In genomic region chr10:49253340-49253739, GRCh38 we compare ENCODE assay signal across 17 cellular contexts. TPM values are rescaled to one million over a fixed set of nuclear protein-coding genes. Genes with fewer than 3 reads are reported as not detected.
DNase-seq lines count a peak whose midpoint lies in the region; ATAC-seq, FAIRE-seq and TF ChIP-seq lines count a peak whose summit lies in the region.
"Had no signal": no experiment of that assay in that cellular context is flagged by ENCODE, and none has a peak within 500 bp of the region (broad histone marks: within the 10 kb centered on the region; RNA-seq: fewer than 3 reads in every experiment).

No MANE protein-coding gene starts in this region.

- H3K27me3 Mint-ChIP-seq in activated CD8-positive, alpha-beta T cell treated with anti-CD3 and anti-CD28 coated beads, Interleukin-2, amount 10 ng/mL, durations not matched to agents 7 days and 5 days (ENCODE audit: low read depth), result peaks cover 6% of the 10 kb centered on the region
- no peaks in the 10 kb centered on the region for H3K27me3 Mint-ChIP-seq in natural killer cell treated with Interleukin-12 subunit alpha and Interleukin-12 subunit beta and Interleukin-15 and Interleukin-18, amount 100 ng/mL, for 72 hours

- POLR2A ChIA-PET in IMR-90 (lab: Charles Lee; ENCODE audit: unreplicated experiment), result no interaction called here
- POLR2A ChIA-PET in activated CD8-positive, alpha-beta T cell treated with anti-CD3 and anti-CD28 coated beads, Interleukin-2, amount 10 ng/mL, durations not matched to agents 7 days and 5 days (lab: Charles Lee), result no interaction called here

- no peak overlapping the region for H3K4me3 Mint-ChIP-seq in activated CD8-positive, alpha-beta T cell treated with anti-CD3 and anti-CD28 coated beads, Interleukin-2, amount 10 ng/mL, durations not matched to agents 7 days and 5 days
- no peak overlapping the region for H3K4me3 Mint-ChIP-seq in natural killer cell treated with Interleukin-12 subunit alpha and Interleukin-12 subunit beta and Interleukin-15 and Interleukin-18, amount 100 ng/mL, for 72 hours

- no peaks in the 10 kb centered on the region for H3K4me1 Mint-ChIP-seq in activated CD8-positive, alpha-beta T cell treated with anti-CD3 and anti-CD28 coated beads, Interleukin-2, amount 10 ng/mL, durations not matched to agents 7 days and 5 days (ENCODE audit: low read depth)
- peaks cover 3 to 7% of the 10 kb centered on the region in 2 donors for H3K4me1 Mint-ChIP-seq in natural killer cell treated with Interleukin-12 subunit alpha and Interleukin-12 subunit beta and Interleukin-15 and Interleukin-18, amount 100 ng/mL, for 72 hours (ENCODE audit: low read depth in 2 of 2)

- H4K8ac ChIP-seq in IMR-90 (ENCODE audit: low read depth in 2 of 2, low read length in 2 of 2), result no peak overlapping the region

- ATAC-seq in IMR-90 (ENCODE audit: low read depth), result no peak
- peak; percentile 52 for ATAC-seq in activated CD8-positive, alpha-beta T cell treated with anti-CD3 and anti-CD28 coated beads, Interleukin-2, amount 10 ng/mL, durations not matched to agents 7 days and 5 days
- ATAC-seq in natural killer cell treated with Interleukin-12 subunit alpha and Interleukin-12 subunit beta and Interleukin-15 and Interleukin-18, amount 100 ng/mL, for 72 hours, result peak; percentile 10 to 16
- no peak for ATAC-seq in SK-N-SH treated with all-trans-retinoic acid at 6 μM for 48 hours

- H3K23ac ChIP-seq in IMR-90 (ENCODE audit: low read depth, low read length), result no peak overlapping the region

- no peak overlapping the region for H4K91ac ChIP-seq in IMR-90 (ENCODE audit: insufficient read depth, low read depth, low read length)

- peaks cover 49 to 61% (median 58%) of the 10 kb centered on the region in 10 experiments for H3K4me1 ChIP-seq in BLaER1 treated with 17β-estradiol and CSF1 and Interleukin-3, amounts not matched to agents 10 nM and 100 nM
- no peaks in the 10 kb centered on the region for H3K4me1 ChIP-seq in IMR-90 (ENCODE audit: control insufficient read depth, insufficient read depth, low read length)

- no peak overlapping the region for H2AK9ac ChIP-seq in IMR-90 (replicated peaks; ENCODE audit: low read depth, low read length, poor library complexity)

- H3K4me3 ChIP-seq in BLaER1 treated with 17β-estradiol and CSF1 and Interleukin-3, amounts not matched to agents 10 nM and 100 nM, result no peak overlapping the region
- no peak overlapping the region for H3K4me3 ChIP-seq in IMR-90 (ENCODE audit: insufficient read depth, low read depth, low read length)
- H3K4me3 ChIP-seq: PC-9 had no signal

- no peak overlapping the region for H3K4ac ChIP-seq in IMR-90 (ENCODE audit: low read depth, low read length)

- peak overlapping the region; percentile 57 for H2BK5ac ChIP-seq in IMR-90 (ENCODE audit: low read depth, low read length, poor library complexity, severe bottlenecking)

- no peak overlapping the region for H4K5ac ChIP-seq in IMR-90 (ENCODE audit: low read depth, low read length)

- dilution Hi-C loops in IMR-90 (cut with HindIII; ENCODE audit: low sequenced_read_pairs, unreplicated experiment), result no loop called here

- no peaks in the 10 kb centered on the region for H3K9me1 ChIP-seq in IMR-90 (ENCODE audit: insufficient read depth, low read length)

- 80% methylated on average over 1 of the region's 2 CpGs; no CpG with 5 or more reads in 1 of the 2 experiments for WGBS in IMR-90 (ENCODE audit: extremely low coverage in 2 of 2, insufficient read length in 1 of 2), 2 experiments

- H3K14ac ChIP-seq in IMR-90 (replicated peaks; ENCODE audit: low read depth, low read length), result no peak overlapping the region

- TF ChIP-seq CTCF in IMR-90 (conservative IDR thresholded peaks at IDR 0.05; ENCODE audit: low read depth, low read length), result no peak

- CTCF ChIA-PET in IMR-90 (lab: Yijun Ruan, JAX), result interaction anchor here (1.2 kb wide), 1 partner anchor 8 kb away, joined by 3 read pairs; no protein-coding TSS in a partner anchor
- CTCF ChIA-PET in activated CD8-positive, alpha-beta T cell treated with anti-CD3 and anti-CD28 coated beads, Interleukin-2, amount 10 ng/mL, durations not matched to agents 7 days and 5 days (lab: Charles Lee), result no interaction called here

- H3K4me2 ChIP-seq in BLaER1 treated with 17β-estradiol and CSF1 and Interleukin-3, amounts not matched to agents 10 nM and 100 nM, result peak overlapping the region; percentile 85 to 99 (median 92); a peak in 21 of 22 replicates
- no peak overlapping the region for H3K4me2 ChIP-seq in IMR-90 (ENCODE audit: low read depth, low read length)
- H3K4me2 ChIP-seq: PC-9 had no signal

- no peaks in the 10 kb centered on the region for H4K20me1 ChIP-seq in BLaER1 treated with 17β-estradiol and CSF1 and Interleukin-3, amounts not matched to agents 10 nM and 100 nM
- no peaks in the 10 kb centered on the region for H4K20me1 ChIP-seq in IMR-90 (ENCODE audit: insufficient read depth, low read length)

- no peak overlapping the region for H3K27ac Mint-ChIP-seq in activated CD8-positive, alpha-beta T cell treated with anti-CD3 and anti-CD28 coated beads, Interleukin-2, amount 10 ng/mL, durations not matched to agents 7 days and 5 days
- no peak overlapping the region for H3K27ac Mint-ChIP-seq in natural killer cell treated with Interleukin-12 subunit alpha and Interleukin-12 subunit beta and Interleukin-15 and Interleukin-18, amount 100 ng/mL, for 72 hours

- H2BK20ac ChIP-seq in IMR-90 (ENCODE audit: low read depth, low read length), result no peak overlapping the region

- no peak for FAIRE-seq in urothelium cell line (lab: Jason Lieb, UNC)
- FAIRE-seq: H54 had no signal

- BruUV-seq in IMR-90 (replicated peaks; lab: Mats Ljungman, UMichigan), result no TSS peak

- no peak overlapping the region for H2AK5ac ChIP-seq in IMR-90 (ENCODE audit: low read depth, low read length)

- H3K9me3 ChIP-seq in BLaER1 treated with 17β-estradiol and CSF1 and Interleukin-3, amounts not matched to agents 10 nM and 100 nM (replicated peaks in 1 of 11), result peaks cover 0 to 5% (median 0%) of the 10 kb centered on the region in 11 experiments; a peak in 2 of 22 replicates
- no peaks in the 10 kb centered on the region for H3K9me3 ChIP-seq in IMR-90 (ENCODE audit: control insufficient read depth, insufficient read depth, low read length)

- no peak overlapping the region for H2BK120ac ChIP-seq in IMR-90 (ENCODE audit: low read depth, low read length)

- intact Hi-C loops in IMR-90 (cut with micrococcal nuclease), result no loop called here

- H3K27ac ChIP-seq in BLaER1 treated with 17β-estradiol and CSF1 and Interleukin-3, amounts not matched to agents 10 nM and 100 nM, result peak overlapping the region in 8 of 11 experiments; percentile 55 to 84 (median 80); a peak in 16 of 22 replicates
- H3K27ac ChIP-seq in IMR-90 (ENCODE audit: insufficient read depth, low read length), result no peak overlapping the region
- H3K27ac ChIP-seq: PC-9 had no signal

- no peak overlapping the region for H3K56ac ChIP-seq in IMR-90 (ENCODE audit: extremely low read depth, insufficient read depth, low read length)

- H3K18ac ChIP-seq in IMR-90 (ENCODE audit: low read depth, low read length), result no peak overlapping the region

- no peak for TF ChIP-seq RAD21 in IMR-90 (IDR thresholded peaks at IDR 0.05; ENCODE audit: low read length)

- H3K36me3 ChIP-seq in BLaER1 treated with 17β-estradiol and CSF1 and Interleukin-3, amounts not matched to agents 10 nM and 100 nM, result no peaks in the 10 kb centered on the region
- H3K36me3 ChIP-seq in IMR-90 (ENCODE audit: control insufficient read depth, insufficient read depth, low read length), result no peaks in the 10 kb centered on the region

- DNase-seq in IMR-90, result no peak
- DNase-seq in activated CD8-positive, alpha-beta T cell treated with anti-CD3 and anti-CD28 coated beads, Interleukin-2, amount 10 ng/mL, durations not matched to agents 7 days and 5 days, result no peak
- DNase-seq in natural killer cell treated with Interleukin-12 subunit alpha and Interleukin-12 subunit beta and Interleukin-15 and Interleukin-18, amount 100 ng/mL, for 72 hours (ENCODE audit: low spot score), result no peak
- no peak for DNase-seq in ureter (ENCODE audit: low spot score)
- DNase-seq in urothelium cell line (ENCODE audit: low spot score), result no peak
- DNase-seq: COR-L47, DMS153, NCI-H1436, NCI-H2029 treated with DMSO at 0.1 percent for 48 hours, NCI-H510A, NCI-H82, PC-9 had no signal

- H3K9ac ChIP-seq in BLaER1 treated with 17β-estradiol and CSF1 and Interleukin-3, amounts not matched to agents 10 nM and 100 nM, result peak overlapping the region in 6 of 11 experiments; percentile 15 to 74 (median 51); a peak in 6 of 22 replicates
- H3K9ac ChIP-seq in IMR-90 (ENCODE audit: low read depth, low read length), result no peak overlapping the region

- TF ChIP-seq POLR2A in IMR-90 (IDR thresholded peaks at IDR 0.05; ENCODE audit: low read depth, low read length), result no peak

- no peaks in the 10 kb centered on the region for H3K79me1 ChIP-seq in IMR-90 (ENCODE audit: low read depth in 1 of 2, low read length in 2 of 2)

- no peaks in the 10 kb centered on the region for H3K27me3 ChIP-seq in BLaER1 treated with 17β-estradiol and CSF1 and Interleukin-3, amounts not matched to agents 10 nM and 100 nM
- peaks cover 14% of the 10 kb centered on the region for H3K27me3 ChIP-seq in IMR-90 (ENCODE audit: control insufficient read depth, insufficient read depth, low read length)

- in situ Hi-C loops in IMR-90 (cut with MboI; ENCODE audit: low sequenced_read_pairs), result no loop called here

- H3K36me3 Mint-ChIP-seq in activated CD8-positive, alpha-beta T cell treated with anti-CD3 and anti-CD28 coated beads, Interleukin-2, amount 10 ng/mL, durations not matched to agents 7 days and 5 days (ENCODE audit: low read depth), result no peaks in the 10 kb centered on the region
- H3K36me3 Mint-ChIP-seq in natural killer cell treated with Interleukin-12 subunit alpha and Interleukin-12 subunit beta and Interleukin-15 and Interleukin-18, amount 100 ng/mL, for 72 hours, result no peaks in the 10 kb centered on the region

- no peak overlapping the region for H2AFZ ChIP-seq in IMR-90 (replicated peaks; ENCODE audit: low read length, poor library complexity)
- H2AFZ ChIP-seq: PC-9 had no signal

- no peak overlapping the region for H2BK15ac ChIP-seq in IMR-90 (ENCODE audit: low read depth, low read length)

- no peaks in the 10 kb centered on the region for H3K9me3 Mint-ChIP-seq in activated CD8-positive, alpha-beta T cell treated with anti-CD3 and anti-CD28 coated beads, Interleukin-2, amount 10 ng/mL, durations not matched to agents 7 days and 5 days (ENCODE audit: insufficient read depth)
- no peaks in the 10 kb centered on the region for H3K9me3 Mint-ChIP-seq in natural killer cell treated with Interleukin-12 subunit alpha and Interleukin-12 subunit beta and Interleukin-15 and Interleukin-18, amount 100 ng/mL, for 72 hours

TF ChIP-seq in SK-N-SH treated with all-trans-retinoic acid at 6 μM for 48 hours, 23 proteins besides CTCF, POLR2A, EP300 and RAD21:
- TF ChIP-seq ISL1 (CRISPR knock-in tag; IDR thresholded peaks at IDR 0.05), result no peak
TF ChIP-seq in SK-N-SH treated with all-trans-retinoic acid at 6 μM for 48 hours: peak in this region for 0.

RNA-seq across cellular contexts. Expression of gene C10orf71, which starts 45.6 kb away (rescaled TPM):
- total RNA-seq in IMR-90 (2012; rRNA removed) (not detected in 2 replicates), ureter (0.26 TPM)
- not detected in 2 replicates for polyA plus RNA-seq in IMR-90 (2012; rRNA removed)
- polyA plus RNA-seq in IMR-90 (2012; cell fraction: cytosol; rRNA removed), result not detected in 2 replicates
- polyA plus RNA-seq in IMR-90 (2012; cell fraction: nucleus; rRNA removed; ENCODE audit: low replicate concordance), result not detected in 2 replicates
- not detected for total RNA-seq in activated CD8-positive, alpha-beta T cell treated with anti-CD3 and anti-CD28 coated beads, Interleukin-2, amount 10 ng/mL, durations not matched to agents 7 days and 5 days
- not detected for total RNA-seq in natural killer cell treated with Interleukin-12 subunit alpha and Interleukin-12 subunit beta and Interleukin-15 and Interleukin-18, amount 100 ng/mL, for 72 hours
- total RNA-seq: M059J, PC-9, SK-MEL-5 had no signal

Comparison
In these comparisons a context has a peak if more than half of its experiments do, and no peak if none do; other contexts are left out.
1. ATAC-seq: peak in activated CD8-positive, alpha-beta T cell treated with anti-CD3 and anti-CD28 coated beads, Interleukin-2, amount 10 ng/mL, durations not matched to agents 7 days and 5 days (single experiment) and natural killer cell treated with Interleukin-12 subunit alpha and Interleukin-12 subunit beta and Interleukin-15 and Interleukin-18, amount 100 ng/mL, for 72 hours (2 of 2); none in IMR-90 (single experiment) and SK-N-SH treated with all-trans-retinoic acid at 6 μM for 48 hours (single experiment).